Comparison of ENCODE assay signal across 8 cellular contexts in genomic region chr15:40893733-40894688, GRCh38. TPM values are rescaled to one million over a fixed set of nuclear protein-coding genes. Genes with fewer than 3 reads are reported as not detected.
A peak's percentile ranks its signal among the peaks of the same experiment; 100 is the strongest.
DNase-seq lines count a peak whose midpoint lies in the region; ATAC-seq, FAIRE-seq and TF ChIP-seq lines count a peak whose summit lies in the region.

TSS of gene VPS18 (plus strand) at chr15:40894450. CDS start at chr15:40894769, 319 bp downstream.

- H3K4me1 Mint-ChIP-seq in T-cell, result peaks cover 32 to 43% (median 33%) of the 10 kb centered on the region in 3 donors

- H3K4me1 ChIP-seq in upper lobe of right lung, result peaks cover 10% of the 10 kb centered on the region

- H3K27ac ChIP-seq in adipose tissue (ENCODE audit: low read depth, low read length) (peak within 1 kb of the TSS; percentile 35), upper lobe of right lung (peak within 1 kb of the TSS; percentile 88)

- peak; percentile 54 for TF ChIP-seq POLR2A in GM12892 (IDR thresholded peaks at IDR 0.05; ENCODE audit: low read depth, low read length)

- POLR2A ChIA-PET in T-cell (lab: Charles Lee), result interaction anchor here (0.6 to 0.9 kb wide), 7 partner anchors 36 to 760 kb away, joined by 3 to 8 read pairs (median 6); no protein-coding TSS in a partner anchor

- H3K9me3 ChIP-seq in upper lobe of right lung, result no peaks in the 10 kb centered on the region

- H3K4me3 Mint-ChIP-seq in T-cell, result peak within 1 kb of the TSS; percentile 99

- peaks cover 31% of the 10 kb centered on the region for H3K36me3 ChIP-seq in upper lobe of right lung

- H3K27ac Mint-ChIP-seq in T-cell, result peak within 1 kb of the TSS; percentile 91 to 95

- ATAC-seq in HG02852 (IDR thresholded peaks at IDR 0.05; ENCODE audit: unreplicated experiment) (peak; percentile 84), T-cell (replicated peaks in 1 of 4) (peak; percentile 98 to 99 (median 98)), upper lobe of right lung (peak; percentile 98)

- H3K36me3 Mint-ChIP-seq in T-cell, result peaks cover 14% of the 10 kb centered on the region

- CTCF ChIA-PET in T-cell (lab: Charles Lee), result interaction anchor here (0.5 to 4.9 kb wide), 24 partner anchors 9 to 329 kb away, joined by 3 to 127 read pairs (median 4); partner anchors contain the start of genes RPUSD2 (in 2 of the 2), CCDC32 (in 1 of the 2), DNAJC17 (in 1 of the 2) and RAD51 (in 1 of the 2)

- H3K9me3 Mint-ChIP-seq in T-cell, result no peaks in the 10 kb centered on the region

- no peaks in the 10 kb centered on the region for H3K27me3 Mint-ChIP-seq in T-cell

- peak; percentile 96 for FAIRE-seq in GM12892 (lab: Jason Lieb, UNC)

- intact Hi-C loops in cardiac septum (cut with DNase I) (loop anchor here (1.0 to 10.0 kb wide), 5 partner anchors 87 to 302 kb away; partner anchors contain the start of genes DNAJC17, KNL1, RMDN3 and ZFYVE19), posterior vena cava (cut with DNase I) (loop anchor here in 1 of 2 donors (5.0 kb wide), 1 partner anchor 37 kb away; no protein-coding TSS in a partner anchor), upper lobe of right lung (cut with DNase I) (no loop called here)

- H3K4me3 ChIP-seq in upper lobe of right lung, result peak within 1 kb of the TSS; percentile 97

- no peaks in the 10 kb centered on the region for H3K27me3 ChIP-seq in upper lobe of right lung

- DNase-seq in GM12892 (ENCODE audit: insufficient read length) (peak; percentile 93), NCI-H1436 treated with DMSO at 0.1 percent for 48 hours (lab: John Stamatoyannopoulos, UW) (peak; percentile 80), T-cell (peak; percentile 96 to 99 (median 98)), cardiac septum (ENCODE audit: low spot score) (peak; percentile 100), posterior vena cava (ENCODE audit: low spot score) (peak; percentile 100), upper lobe of right lung (peak; percentile 99)

- WGBS in adipose tissue, 3 donors, result 3 to 4% (median 4%) methylated on average over 55 of the region's 55 CpGs

- peak; percentile 98 for TF ChIP-seq CTCF in upper lobe of right lung (IDR thresholded peaks at IDR 0.05)

RNA-seq across cellular contexts. Expression of gene VPS18, which starts in this region (rescaled TPM):
- polyA plus RNA-seq in GM12892 (2012; ENCODE audit: missing spikeins), result 4.0 TPM
- total RNA-seq in T-cell (10 to 100 TPM; 16.2 to 23.4 (median 21.3) TPM), cardiac septum (16.0 TPM), posterior vena cava (10 to 100 TPM; 21.9 to 23.3 TPM), upper lobe of right lung (24.5 TPM)
- 1 to 10 TPM; 4.0 to 9.6 (median 6.9) TPM for polyA plus RNA-seq in adipose tissue

Comparison
In these comparisons a context has a peak if more than half of its experiments do, and no peak if none do; other contexts are left out.
1. Peak in every context shown above with its lines: DNase-seq, ATAC-seq, H3K4me3 ChIP-seq and H3K27ac ChIP-seq.